In genomic region chr17:41941158-41941557, GRCh38 we compare ENCODE assay signal across 23 cellular contexts. TPM values are rescaled to one million over a fixed set of nuclear protein-coding genes. Genes with fewer than 3 reads are reported as not detected.
"Had no signal": no experiment of that assay in that cellular context is flagged by ENCODE, and none has a peak within 500 bp of the region (broad histone marks: within the 10 kb centered on the region; RNA-seq: fewer than 3 reads in every experiment).

No MANE protein-coding gene starts in this region.

- FAIRE-seq: kidney had no signal

- H3K4me3 ChIP-seq: gastrocnemius medialis, lung, prostate gland, right atrium auricular region, sigmoid colon, stomach, thyroid gland had no signal

- DNase-seq: cortex of kidney; effector memory CD8-positive, alpha-beta T cell; foreskin fibroblast; gastrocnemius medialis; head of caudate nucleus; kidney; natural killer cell; nucleus accumbens; sigmoid colon; stimulated activated CD4-positive, alpha-beta T cell treated with anti-CD3 and anti-CD28 coated beads, Interleukin-2, amount 100 ng/mL, for 24 hours; stimulated activated CD4-positive, alpha-beta T cell treated with anti-CD3 and anti-CD28 coated beads, Interleukin-4, amount 100 ng/mL, for 24 hours; stimulated activated naive CD4-positive, alpha-beta T cell treated with Interleukin-2 at 50 U/mL for 16 hours; stomach; thyroid gland; trophoblast cell had no signal

- H3K27me3 Mint-ChIP-seq: memory B cell had no signal

- H3K36me3 ChIP-seq: gastrocnemius medialis, prostate gland, right atrium auricular region, thyroid gland had no signal

- ATAC-seq: effector memory CD8-positive, alpha-beta T cell; esophagus mucosa; gastrocnemius medialis; natural killer cell; stimulated activated effector memory CD8-positive, alpha-beta T cell treated with anti-CD3 and anti-CD28 coated beads, Interleukin-12 subunit alpha, Interleukin-12 subunit beta, amount 100 ng/mL, for 72 hours had no signal

- H3K4me1 ChIP-seq: prostate gland, sigmoid colon had no signal

- H3K27me3 ChIP-seq: gastrocnemius medialis, right atrium auricular region, sigmoid colon, stomach, thyroid gland had no signal

- H3K36me3 Mint-ChIP-seq: memory B cell; natural killer cell; stimulated activated effector memory CD8-positive, alpha-beta T cell treated with anti-CD3 and anti-CD28 coated beads, Interleukin-12 subunit alpha, Interleukin-12 subunit beta, amount 100 ng/mL, for 72 hours had no signal

- H3K4me1 Mint-ChIP-seq: memory B cell; natural killer cell; stimulated activated effector memory CD8-positive, alpha-beta T cell treated with anti-CD3 and anti-CD28 coated beads, Interleukin-12 subunit alpha, Interleukin-12 subunit beta, amount 100 ng/mL, for 72 hours had no signal

- H3K27ac Mint-ChIP-seq: effector memory CD8-positive, alpha-beta T cell; memory B cell; natural killer cell; stimulated activated effector memory CD8-positive, alpha-beta T cell treated with anti-CD3 and anti-CD28 coated beads, Interleukin-12 subunit alpha, Interleukin-12 subunit beta, amount 100 ng/mL, for 72 hours had no signal

- H3K9me3 Mint-ChIP-seq: effector memory CD8-positive, alpha-beta T cell; memory B cell; natural killer cell; stimulated activated effector memory CD8-positive, alpha-beta T cell treated with anti-CD3 and anti-CD28 coated beads, Interleukin-12 subunit alpha, Interleukin-12 subunit beta, amount 100 ng/mL, for 72 hours had no signal

- H3K9me3 ChIP-seq: gastrocnemius medialis, prostate gland, right atrium auricular region, sigmoid colon, stomach, thyroid gland had no signal

- H3K4me3 Mint-ChIP-seq: effector memory CD8-positive, alpha-beta T cell; memory B cell; natural killer cell; stimulated activated effector memory CD8-positive, alpha-beta T cell treated with anti-CD3 and anti-CD28 coated beads, Interleukin-12 subunit alpha, Interleukin-12 subunit beta, amount 100 ng/mL, for 72 hours had no signal

- H3K27ac ChIP-seq: epithelial cell of prostate, gastrocnemius medialis, prostate gland, right atrium auricular region, sigmoid colon, stomach had no signal

RNA-seq across cellular contexts. Expression of gene ODAD4, which starts 10.7 kb away (rescaled TPM):
- total RNA-seq: esophagus mucosa, mononuclear cell had no signal
